Comparison of ENCODE assay signal across 11 cellular contexts in the genomic region with DNA sequence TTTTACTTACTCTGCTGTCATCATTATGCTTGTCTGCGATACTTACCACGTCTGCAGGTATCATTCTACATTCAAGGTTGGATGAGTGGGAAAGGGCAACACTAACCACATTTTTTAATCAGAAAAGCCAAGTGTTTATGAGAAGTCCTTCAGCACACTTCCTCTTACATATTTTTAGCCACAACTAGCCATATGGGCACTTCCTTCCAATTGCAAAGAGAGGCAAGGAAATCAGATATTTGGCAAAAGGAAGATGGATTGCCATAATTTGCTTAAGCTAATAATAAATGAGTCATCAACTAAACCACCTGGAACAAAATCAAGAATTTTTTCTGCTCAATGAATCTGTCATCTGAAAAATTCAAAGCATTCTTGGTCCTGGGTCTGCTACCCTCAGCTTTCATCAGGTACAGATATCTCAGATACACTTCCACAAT. TPM values are rescaled to one million over a fixed set of nuclear protein-coding genes. Genes with fewer than 3 reads are reported as not detected.
DNase-seq lines count a peak whose midpoint lies in the region; ATAC-seq, FAIRE-seq and TF ChIP-seq lines count a peak whose summit lies in the region.
"Had no signal": no experiment of that assay in that cellular context is flagged by ENCODE, and none has a peak within 500 bp of the region (broad histone marks: within the 10 kb centered on the region; RNA-seq: fewer than 3 reads in every experiment).

No MANE protein-coding gene starts in this region.

- H3K36me3 ChIP-seq in transverse colon = no peaks in the 10 kb centered on the region

- TF ChIP-seq EP300 in transverse colon (IDR thresholded peaks at IDR 0.05; ENCODE audit: low read depth) = no peak

- H3K4me1 ChIP-seq in transverse colon = peaks cover 0 to 9% (median 0%) of the 10 kb centered on the region in 4 donors

- intact Hi-C loops in transverse colon (cut with DNase I; ENCODE audit: low total_unique reads) = no loop called here

- TF ChIP-seq POLR2A in transverse colon (IDR thresholded peaks at IDR 0.05) = no peak

- no peak overlapping the region for H3K4me3 Mint-ChIP-seq in activated T-cell treated with anti-CD3 and anti-CD28 coated beads, Interleukin-2, amount 50 U/mL, for 4 hours

- in situ Hi-C loops in transverse colon (cut with MboI; ENCODE audit: low pct_ligation_motif_present in 1 of 4, low pct_unique_long_range_greater_than_20kb in 1 of 4, low sequenced_read_pairs in 3 of 4) = no loop called here

- peak; percentile 92 for FAIRE-seq in islet of Langerhans (lab: Jason Lieb, UNC)

- no peak for TF ChIP-seq CTCF in transverse colon (IDR thresholded peaks at IDR 0.05)

- DNase-seq in COR-L47 (lab: John Stamatoyannopoulos, UW) = peak; percentile 5
- peak; percentile 92 for DNase-seq in HT1080 (ENCODE audit: low read depth)
- peak; percentile 70 for DNase-seq in RPMI8226
- DNase-seq in transverse colon = no peak
- DNase-seq in activated T-cell treated with anti-CD3 and anti-CD28 coated beads, Interleukin-2, amount 50 U/mL, for 4 hours = no peak
- DNase-seq in ecto neural progenitor cell (ENCODE audit: low spot score) = no peak
- DNase-seq: glutamatergic neuron; stimulated activated CD4-positive, alpha-beta T cell treated with anti-CD3 and anti-CD28 coated beads, Interleukin-4, amount 100 ng/mL, for 1 hour had no signal

- no peak for ATAC-seq in activated T-cell treated with anti-CD3 and anti-CD28 coated beads, Interleukin-2, amount 50 U/mL, for 4 hours
- no peak for ATAC-seq in HG03097 (IDR thresholded peaks at IDR 0.05; ENCODE audit: low FRiP score, unreplicated experiment)

- WGBS in transverse colon (ENCODE audit: low coverage in 1 of 2), 2 donors = 74 to 79% methylated on average over 2 of the region's 2 CpGs

- peaks cover 10% of the 10 kb centered on the region for H3K27me3 Mint-ChIP-seq in activated T-cell treated with anti-CD3 and anti-CD28 coated beads, Interleukin-2, amount 50 U/mL, for 4 hours (ENCODE audit: low read depth)

- H3K36me3 Mint-ChIP-seq in activated T-cell treated with anti-CD3 and anti-CD28 coated beads, Interleukin-2, amount 50 U/mL, for 4 hours (ENCODE audit: insufficient read depth) = no peaks in the 10 kb centered on the region

- H3K27ac ChIP-seq in transverse colon = no peak overlapping the region

- peaks cover 3% of the 10 kb centered on the region for H3K4me1 Mint-ChIP-seq in activated T-cell treated with anti-CD3 and anti-CD28 coated beads, Interleukin-2, amount 50 U/mL, for 4 hours (ENCODE audit: low read depth)

- H3K4me3 ChIP-seq in transverse colon = no peak overlapping the region

- no peaks in the 10 kb centered on the region for H3K9me3 ChIP-seq in transverse colon

- H3K27me3 ChIP-seq in transverse colon = no peaks in the 10 kb centered on the region

- no peaks in the 10 kb centered on the region for H3K9me3 Mint-ChIP-seq in activated T-cell treated with anti-CD3 and anti-CD28 coated beads, Interleukin-2, amount 50 U/mL, for 4 hours

RNA-seq across cellular contexts. Expression of gene MRO, which starts 16.7 kb away (rescaled TPM):
- total RNA-seq in HT1080 (2014; rRNA removed; shearing (Covaris generic)) = 0.02 and 0.03 TPM in 2 replicates
- polyA plus RNA-seq in HT1080 (2015; cell fraction: cytosol; rRNA removed) = 0.03 and 0.07 TPM in 2 replicates
- not detected in 2 replicates for polyA plus RNA-seq in HT1080 (2015; cell fraction: nucleus; rRNA removed)
- under 1 TPM in 2 of 4 donors, not detected in 2; 0.16 to 0.27 TPM for total RNA-seq in transverse colon
- total RNA-seq in activated T-cell treated with anti-CD3 and anti-CD28 coated beads, Interleukin-2, amount 50 U/mL, for 4 hours = not detected
- total RNA-seq: activated CD8-positive, alpha-beta memory T cell treated with anti-CD3 and anti-CD28 coated beads for 36 hours had no signal

RNA-seq across cellular contexts. Expression of gene ME2, which starts 42.4 kb away (rescaled TPM):
- 84.9 and 111 TPM in 2 replicates for total RNA-seq in HT1080 (2014; rRNA removed; shearing (Covaris generic))
- 78.4 and 93.0 TPM in 2 replicates for polyA plus RNA-seq in HT1080 (2015; cell fraction: cytosol; rRNA removed)
- 83.1 and 89.4 TPM in 2 replicates for polyA plus RNA-seq in HT1080 (2015; cell fraction: nucleus; rRNA removed)
- 10 to 100 TPM; 28.8 to 84.5 (median 53.2) TPM for total RNA-seq in transverse colon
- 100 to 1,000 TPM in 2 of 3 donors, 10 to 100 TPM in 1; 90.9 to 108 (median 108) TPM for total RNA-seq in activated T-cell treated with anti-CD3 and anti-CD28 coated beads, Interleukin-2, amount 50 U/mL, for 4 hours

Comparison
In these comparisons a context has a peak if more than half of its experiments do, and no peak if none do; other contexts are left out.
1. DNase-seq: peak in COR-L47 (single experiment), HT1080 (single experiment) and RPMI8226 (single experiment); none in transverse colon (single experiment), activated T-cell treated with anti-CD3 and anti-CD28 coated beads, Interleukin-2, amount 50 U/mL, for 4 hours (single experiment) and ecto neural progenitor cell (single experiment).